ENCODE assay signal across 13 cellular contexts in the genomic region with DNA sequence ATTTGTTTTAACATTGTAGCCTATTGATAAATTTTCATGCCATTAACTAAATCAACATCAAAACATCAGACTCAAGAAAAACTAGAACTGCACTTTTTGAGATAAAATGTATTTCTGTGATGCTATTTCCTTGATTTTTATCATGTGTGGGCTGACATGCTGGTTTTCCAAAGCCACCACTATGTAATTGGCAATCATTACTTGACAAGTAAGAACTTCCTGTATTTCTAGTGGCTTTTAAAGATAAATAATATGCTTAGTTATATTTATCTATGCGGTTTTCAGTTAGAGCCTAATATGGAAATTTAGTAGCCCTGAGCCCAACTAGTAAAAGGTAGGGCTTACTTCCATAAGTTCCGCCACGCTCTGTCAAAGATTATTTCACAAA.
"Had no signal": no experiment of that assay in that cellular context is flagged by ENCODE, and none has a peak within 500 bp of the region (broad histone marks: within the 10 kb centered on the region; RNA-seq: fewer than 3 reads in every experiment).

No MANE protein-coding gene starts in this region.

- H3K4me3 ChIP-seq: esophagus squamous epithelium, thyroid gland had no signal

- H3K27ac Mint-ChIP-seq: activated naive CD8-positive, alpha-beta T cell treated with anti-CD3 and anti-CD28 coated beads, Interleukin-2, amount 10 ng/mL, durations not matched to agents 7 days and 5 days; activated T-helper 1 cell treated with anti-CD3 and anti-CD28 coated beads, Interleukin-12 subunit alpha, Interleukin-12 subunit beta, Interleukin-2, Interleukin-4 antibody, amounts not matched to agents 30 ng/mL and 10 ng/mL and 1 ng/mL, durations not matched to agents 14 hours and 24 hours and 36 hours; naive thymus-derived CD8-positive, alpha-beta T cell; stimulated activated memory B cell treated with anti-CD40 and anti-IgM and Interleukin-4, amounts not matched to agents 10 μg/mL and 1 μg/mL and 100 μg/mL, for 72 hours had no signal

- H3K36me3 Mint-ChIP-seq: activated naive CD8-positive, alpha-beta T cell treated with anti-CD3 and anti-CD28 coated beads, Interleukin-2, amount 10 ng/mL, durations not matched to agents 7 days and 5 days; naive thymus-derived CD8-positive, alpha-beta T cell; stimulated activated memory B cell treated with anti-CD40 and anti-IgM and Interleukin-4, amounts not matched to agents 10 μg/mL and 1 μg/mL and 100 μg/mL, for 72 hours had no signal

- DNase-seq: activated CD4-positive, alpha-beta T cell treated with anti-CD3 and anti-CD28 coated beads, Interleukin-2, amount 50 U/mL, for 1 hour; activated naive CD4-positive, alpha-beta T cell; activated naive CD8-positive, alpha-beta T cell treated with anti-CD3 and anti-CD28 coated beads, Interleukin-2, amount 10 ng/mL, durations not matched to agents 7 days and 5 days; brain microvascular endothelial cell; cerebellar nuclear complex; effector CD8-positive, alpha-beta T cell; esophagus squamous epithelium; foreskin fibroblast; mesenchymal stem cell; naive thymus-derived CD8-positive, alpha-beta T cell; thyroid gland had no signal

- H3K4me3 Mint-ChIP-seq: activated naive CD8-positive, alpha-beta T cell treated with anti-CD3 and anti-CD28 coated beads, Interleukin-2, amount 10 ng/mL, durations not matched to agents 7 days and 5 days; activated T-helper 1 cell treated with anti-CD3 and anti-CD28 coated beads, Interleukin-12 subunit alpha, Interleukin-12 subunit beta, Interleukin-2, Interleukin-4 antibody, amounts not matched to agents 30 ng/mL and 10 ng/mL and 1 ng/mL, durations not matched to agents 14 hours and 24 hours and 36 hours; naive thymus-derived CD8-positive, alpha-beta T cell; stimulated activated memory B cell treated with anti-CD40 and anti-IgM and Interleukin-4, amounts not matched to agents 10 μg/mL and 1 μg/mL and 100 μg/mL, for 72 hours had no signal

- H3K4me1 Mint-ChIP-seq: stimulated activated memory B cell treated with anti-CD40 and anti-IgM and Interleukin-4, amounts not matched to agents 10 μg/mL and 1 μg/mL and 100 μg/mL, for 72 hours had no signal

- H3K27me3 Mint-ChIP-seq: activated naive CD8-positive, alpha-beta T cell treated with anti-CD3 and anti-CD28 coated beads, Interleukin-2, amount 10 ng/mL, durations not matched to agents 7 days and 5 days; stimulated activated memory B cell treated with anti-CD40 and anti-IgM and Interleukin-4, amounts not matched to agents 10 μg/mL and 1 μg/mL and 100 μg/mL, for 72 hours had no signal

- H3K9me3 Mint-ChIP-seq: activated T-helper 1 cell treated with anti-CD3 and anti-CD28 coated beads, Interleukin-12 subunit alpha, Interleukin-12 subunit beta, Interleukin-2, Interleukin-4 antibody, amounts not matched to agents 30 ng/mL and 10 ng/mL and 1 ng/mL, durations not matched to agents 14 hours and 24 hours and 36 hours had no signal
